Comparison of ENCODE assay signal across 1 cellular context in genomic region chr14:50532502-50533313, GRCh38.
TF ChIP-seq lines count a peak whose summit lies in the region.

MAP4K5 (minus strand) TSS chr14:50532569; CDS start chr14:50532049, 520 bp downstream.

TF ChIP-seq in HepG2, 621 proteins besides CTCF, POLR2A, EP300 and RAD21 (continued from another document and continues in another):
- TF ChIP-seq ATF5 (CRISPR knock-in tag; IDR thresholded peaks at IDR 0.05; ENCODE audit: low read depth) = no peak
- no peak for TF ChIP-seq ZNF382 (CRISPR knock-in tag; IDR thresholded peaks at IDR 0.05; ENCODE audit: borderline replicate concordance)
- TF ChIP-seq SIN3A (IDR thresholded peaks at IDR 0.05; ENCODE audit: borderline replicate concordance, low read depth, low read length) = peak; percentile 69; the same call in 1 of the 2 replicates
- TF ChIP-seq KDM3A (CRISPR knock-in tag; IDR thresholded peaks at IDR 0.05; ENCODE audit: low read depth) = peak; percentile 98
- TF ChIP-seq SMAD3 (CRISPR knock-in tag; IDR thresholded peaks at IDR 0.05) = peak; percentile 42
- peak; percentile 86 for TF ChIP-seq ZMYM4 (CRISPR knock-in tag; IDR thresholded peaks at IDR 0.05)
- TF ChIP-seq ZNF562 (CRISPR knock-in tag; IDR thresholded peaks at IDR 0.05; ENCODE audit: borderline replicate concordance) = no peak
- 0 out of 2 replicates have a peak, but pooled peaks have one; percentile 49 for TF ChIP-seq ZNF225 (CRISPR knock-in tag; IDR thresholded peaks at IDR 0.05)
- no peak for TF ChIP-seq TERF1 (CRISPR knock-in tag; IDR thresholded peaks at IDR 0.05)
- TF ChIP-seq PRMT3 (CRISPR knock-in tag; IDR thresholded peaks at IDR 0.05; ENCODE audit: borderline replicate concordance, low read depth) = no peak
- TF ChIP-seq SMARCC2 (IDR thresholded peaks at IDR 0.05) = no peak
- TF ChIP-seq SP1 (IDR thresholded peaks at IDR 0.05) = no peak
- TF ChIP-seq SP1 (CRISPR knock-in tag; IDR thresholded peaks at IDR 0.05) = no peak
- TF ChIP-seq YEATS2 (CRISPR knock-in tag; IDR thresholded peaks at IDR 0.05; ENCODE audit: borderline replicate concordance) = no peak; the same call in 1 of the 2 replicates
- TF ChIP-seq SKI (IDR thresholded peaks at IDR 0.05; ENCODE audit: partially characterized antibody) = peak; percentile 86
- no peak for TF ChIP-seq ZNF644 (CRISPR knock-in tag; IDR thresholded peaks at IDR 0.05; ENCODE audit: low read depth)
- peak; percentile 44; the same call in 1 of the 2 replicates for TF ChIP-seq ZBTB43 (CRISPR knock-in tag; conservative IDR thresholded peaks at IDR 0.05)
- no peak for TF ChIP-seq ZNF710 (CRISPR knock-in tag; IDR thresholded peaks at IDR 0.05; ENCODE audit: borderline replicate concordance)
- TF ChIP-seq BHLHE40 (IDR thresholded peaks at IDR 0.05; ENCODE audit: low read length) = 0 out of 2 replicates have a peak, but pooled peaks have one; percentile 40
- TF ChIP-seq NR2F1 (CRISPR knock-in tag; IDR thresholded peaks at IDR 0.05) = no peak
- peak; percentile 87 for TF ChIP-seq ZNF619 (CRISPR knock-in tag; IDR thresholded peaks at IDR 0.05)
- TF ChIP-seq JUN (CRISPR knock-in tag; IDR thresholded peaks at IDR 0.05) = 0 out of 2 replicates have a peak, but pooled peaks have one; percentile 31
- no peak for TF ChIP-seq HOXA7 (CRISPR knock-in tag; IDR thresholded peaks at IDR 0.05)
- no peak for TF ChIP-seq RCOR2 (CRISPR knock-in tag; IDR thresholded peaks at IDR 0.05)
- TF ChIP-seq ZNF207 (IDR thresholded peaks at IDR 0.05; ENCODE audit: borderline replicate concordance) = no peak
- TF ChIP-seq LRRFIP1 (CRISPR knock-in tag; conservative IDR thresholded peaks at IDR 0.05) = no peak
- TF ChIP-seq PAWR (CRISPR knock-in tag; IDR thresholded peaks at IDR 0.05; ENCODE audit: borderline replicate concordance) = no peak
- peak; percentile 68; the same call in 1 of the 2 replicates for TF ChIP-seq ZNF556 (CRISPR knock-in tag; IDR thresholded peaks at IDR 0.05; ENCODE audit: borderline replicate concordance)
- no peak for TF ChIP-seq ATF6 (CRISPR knock-in tag; conservative IDR thresholded peaks at IDR 0.05)
- TF ChIP-seq SATB2 (CRISPR knock-in tag; IDR thresholded peaks at IDR 0.05) = no peak
- no peak for TF ChIP-seq ZNF883 (CRISPR knock-in tag; IDR thresholded peaks at IDR 0.05; ENCODE audit: not compliant biosample characterization)
- peak; percentile 69 for TF ChIP-seq ZNF740 (CRISPR knock-in tag; IDR thresholded peaks at IDR 0.05)
- TF ChIP-seq ZNF468 (CRISPR knock-in tag; IDR thresholded peaks at IDR 0.05) = 0 out of 2 replicates have a peak, but pooled peaks have one; percentile 56
- TF ChIP-seq JUNB (CRISPR knock-in tag; IDR thresholded peaks at IDR 0.05; ENCODE audit: borderline replicate concordance) = no peak
- TF ChIP-seq RBM39 (IDR thresholded peaks at IDR 0.05; ENCODE audit: low read depth, low read length, poor library complexity, severe bottlenecking) = peak; percentile 60
- no peak for TF ChIP-seq ZNF12 (CRISPR knock-in tag; IDR thresholded peaks at IDR 0.05)
- TF ChIP-seq TRIM24 (CRISPR knock-in tag; IDR thresholded peaks at IDR 0.05) = no peak
- TF ChIP-seq ZNF274 (CRISPR knock-in tag; IDR thresholded peaks at IDR 0.05) = no peak
- no peak for TF ChIP-seq NFE2 (CRISPR knock-in tag; IDR thresholded peaks at IDR 0.05)
- TF ChIP-seq ZNF724P (CRISPR knock-in tag; IDR thresholded peaks at IDR 0.05; ENCODE audit: borderline replicate concordance) = no peak
- peak; percentile 44; the same call in 1 of the 2 replicates for TF ChIP-seq ZNF782 (CRISPR knock-in tag; IDR thresholded peaks at IDR 0.05; ENCODE audit: borderline replicate concordance)
- no peak for TF ChIP-seq MLXIP (CRISPR knock-in tag; IDR thresholded peaks at IDR 0.05; ENCODE audit: borderline replicate concordance)
- peak; percentile 80; the same call in 1 of the 2 replicates for TF ChIP-seq ZNF350 (CRISPR knock-in tag; IDR thresholded peaks at IDR 0.05; ENCODE audit: borderline replicate concordance, low read depth)
- no peak; the same call in 1 of the 2 replicates for TF ChIP-seq KLF15 (CRISPR knock-in tag; IDR thresholded peaks at IDR 0.05; ENCODE audit: borderline replicate concordance)
- TF ChIP-seq ZNF33A (CRISPR knock-in tag; IDR thresholded peaks at IDR 0.05; ENCODE audit: borderline replicate concordance) = no peak
- no peak for TF ChIP-seq SNAPC4 (CRISPR knock-in tag; IDR thresholded peaks at IDR 0.05)
- TF ChIP-seq ZKSCAN8 (CRISPR knock-in tag; IDR thresholded peaks at IDR 0.05; ENCODE audit: borderline replicate concordance) = peak; percentile 32; the same call in 1 of the 2 replicates
- TF ChIP-seq ZFP36L2 (CRISPR knock-in tag; IDR thresholded peaks at IDR 0.05) = no peak
- 0 out of 2 replicates have a peak, but pooled peaks have one; percentile 34 for TF ChIP-seq ZNF124 (CRISPR knock-in tag; IDR thresholded peaks at IDR 0.05)
- peak; percentile 52; the same call in 1 of the 2 replicates for TF ChIP-seq KAT8 (CRISPR knock-in tag; IDR thresholded peaks at IDR 0.05)
